ENCODE assay signal across 11 cellular contexts in the genomic region with DNA sequence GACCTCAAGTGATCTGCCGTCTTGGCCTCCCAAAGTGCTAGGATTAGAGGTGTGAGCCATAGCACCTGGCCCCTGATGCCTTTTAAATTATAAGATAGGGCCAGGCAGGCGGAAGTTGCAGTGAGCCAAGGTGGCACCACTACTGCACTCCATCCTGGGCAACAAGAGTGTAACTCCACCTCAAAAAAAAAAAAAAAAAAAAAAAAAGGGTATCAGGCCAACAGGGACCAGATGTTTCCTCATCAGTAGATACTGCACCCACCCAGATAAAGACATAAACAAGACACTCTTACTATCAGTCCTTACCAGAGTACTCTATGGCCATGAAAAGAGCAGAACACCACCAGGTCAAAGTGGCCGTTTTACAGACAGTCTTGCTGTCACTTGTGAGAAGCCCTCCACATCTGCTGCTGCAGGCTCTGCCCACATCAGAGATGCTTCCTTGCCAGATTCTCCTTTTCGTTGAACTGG. TPM values are rescaled to one million over a fixed set of nuclear protein-coding genes. Genes with fewer than 3 reads are reported as not detected.
DNase-seq lines count a peak whose midpoint lies in the region; ATAC-seq lines count a peak whose summit lies in the region.
"Had no signal": no experiment of that assay in that cellular context is flagged by ENCODE, and none has a peak within 500 bp of the region (broad histone marks: within the 10 kb centered on the region; RNA-seq: fewer than 3 reads in every experiment).

No MANE protein-coding gene starts in this region.

- peaks cover 4% of the 10 kb centered on the region for H3K27me3 Mint-ChIP-seq in activated naive CD4-positive, alpha-beta T cell treated with anti-CD3 and anti-CD28 coated beads, Interleukin-2, amount 10 ng/mL, durations not matched to agents 7 days and 5 days
- H3K27me3 Mint-ChIP-seq: memory B cell had no signal

- peak overlapping the region; percentile 82 for H3K27ac Mint-ChIP-seq in activated naive CD4-positive, alpha-beta T cell treated with anti-CD3 and anti-CD28 coated beads, Interleukin-2, amount 10 ng/mL, durations not matched to agents 7 days and 5 days
- H3K27ac Mint-ChIP-seq: memory B cell had no signal

- peak overlapping the region; percentile 38 for H3K4me3 Mint-ChIP-seq in activated naive CD4-positive, alpha-beta T cell treated with anti-CD3 and anti-CD28 coated beads, Interleukin-2, amount 10 ng/mL, durations not matched to agents 7 days and 5 days
- H3K4me3 Mint-ChIP-seq: memory B cell had no signal

- H3K4me1 ChIP-seq in skeletal muscle satellite cell (ENCODE audit: control insufficient read depth, insufficient read depth, low read length): peaks cover 21% of the 10 kb centered on the region

- H3K36me3 Mint-ChIP-seq in activated naive CD4-positive, alpha-beta T cell treated with anti-CD3 and anti-CD28 coated beads, Interleukin-2, amount 10 ng/mL, durations not matched to agents 7 days and 5 days: peaks cover 37% of the 10 kb centered on the region
- H3K36me3 Mint-ChIP-seq: memory B cell had no signal

- no peak for DNase-seq in activated naive CD4-positive, alpha-beta T cell treated with anti-CD3 and anti-CD28 coated beads, Interleukin-2, amount 10 ng/mL, durations not matched to agents 7 days and 5 days
- DNase-seq in activated naive CD4-positive, alpha-beta T cell (lab: John Stamatoyannopoulos, UW): no peak
- peak; percentile 42 for DNase-seq in UCSD-AML1 (lab: John Stamatoyannopoulos, UW; ENCODE audit: unreplicated experiment)
- DNase-seq: NCI-H1436; sigmoid colon; stimulated activated CD8-positive, alpha-beta memory T cell treated with anti-CD3 and anti-CD28 coated beads, Interleukin-4, amount 100 ng/mL, for 48 hours had no signal

- CTCF ChIA-PET in activated naive CD4-positive, alpha-beta T cell treated with anti-CD3 and anti-CD28 coated beads, Interleukin-2, amount 10 ng/mL, durations not matched to agents 7 days and 5 days (lab: Charles Lee): no interaction called here

- H3K36me3 ChIP-seq in skeletal muscle satellite cell (ENCODE audit: insufficient read depth, low read length): no peaks in the 10 kb centered on the region
- H3K36me3 ChIP-seq: cardiac muscle cell, sigmoid colon had no signal

- peaks cover 35% of the 10 kb centered on the region for H3K4me1 Mint-ChIP-seq in activated naive CD4-positive, alpha-beta T cell treated with anti-CD3 and anti-CD28 coated beads, Interleukin-2, amount 10 ng/mL, durations not matched to agents 7 days and 5 days

- no peak overlapping the region for H3K4me3 ChIP-seq in skeletal muscle satellite cell (ENCODE audit: low read length)
- H3K4me3 ChIP-seq: sigmoid colon had no signal

- H3K27me3 ChIP-seq in skeletal muscle satellite cell (ENCODE audit: control insufficient read depth, insufficient read depth, low read length): no peaks in the 10 kb centered on the region
- H3K27me3 ChIP-seq: cardiac muscle cell, sigmoid colon had no signal

- ATAC-seq in HG03280 (IDR thresholded peaks at IDR 0.05; ENCODE audit: unreplicated experiment) (no peak), HG03139 (IDR thresholded peaks at IDR 0.05; ENCODE audit: unreplicated experiment) (no peak)

- no peaks in the 10 kb centered on the region for H3K9me3 ChIP-seq in skeletal muscle satellite cell (replicated peaks; ENCODE audit: low read length)
- H3K9me3 ChIP-seq: sigmoid colon had no signal

- no peak overlapping the region for H3K9ac ChIP-seq in skeletal muscle satellite cell (ENCODE audit: low read depth, low read length)

- no peaks in the 10 kb centered on the region for H3K9me3 Mint-ChIP-seq in activated naive CD4-positive, alpha-beta T cell treated with anti-CD3 and anti-CD28 coated beads, Interleukin-2, amount 10 ng/mL, durations not matched to agents 7 days and 5 days
- H3K9me3 Mint-ChIP-seq: memory B cell had no signal

- peak overlapping the region; percentile 55 for H3K4me2 ChIP-seq in skeletal muscle satellite cell (ENCODE audit: low read length)

RNA-seq across cellular contexts. Expression of a gene that starts 3.3 kb away (rescaled TPM):
- total RNA-seq in skeletal muscle satellite cell (2012; rRNA removed): 5.0 and 5.6 TPM in 2 replicates

RNA-seq across cellular contexts. Expression of a gene that starts 3.6 kb away (rescaled TPM):
- total RNA-seq in skeletal muscle satellite cell (2012; rRNA removed): 16.2 and 21.2 TPM in 2 replicates

RNA-seq across cellular contexts. Expression of a gene that starts 34.2 kb away (rescaled TPM):
- 17.2 and 19.0 TPM in 2 replicates for total RNA-seq in skeletal muscle satellite cell (2012; rRNA removed)

RNA-seq across cellular contexts. Expression of a gene that starts 35.0 kb away (rescaled TPM):
- 57.8 and 107 TPM in 2 replicates for total RNA-seq in skeletal muscle satellite cell (2012; rRNA removed)
